In genomic region chr11:62621567-62622470, GRCh38 we compare ENCODE assay signal across 8 cellular contexts. TPM values are rescaled to one million over a fixed set of nuclear protein-coding genes. Genes with fewer than 3 reads are reported as not detected.
DNase-seq lines count a peak whose midpoint lies in the region; ATAC-seq and TF ChIP-seq lines count a peak whose summit lies in the region.

TSS of gene B3GAT3 (minus strand) at chr11:62621986. CDS start at chr11:62621947, 39 bp downstream.

- no peaks in the 10 kb centered on the region for H3K27me3 Mint-ChIP-seq in chondrocyte (ENCODE audit: low read depth)

- H3K27me3 ChIP-seq in kidney epithelial cell (ENCODE audit: control insufficient read depth, insufficient read depth, low read length), result no peaks in the 10 kb centered on the region

- peak within 1 kb of the TSS; percentile 96 for H3K27ac Mint-ChIP-seq in chondrocyte (ENCODE audit: unreplicated experiment)

- TF ChIP-seq CTCF in chondrocyte (IDR thresholded peaks at IDR 0.05), result peak; percentile 30
- TF ChIP-seq CTCF in kidney epithelial cell (IDR thresholded peaks at IDR 0.05; ENCODE audit: insufficient read depth, low read length, poor library complexity, severe bottlenecking), result no peak

- H3K4me1 Mint-ChIP-seq in chondrocyte (ENCODE audit: low read depth), result peaks cover 20% of the 10 kb centered on the region

- DNase-seq in AML-193 (lab: John Stamatoyannopoulos, UW), result peak; percentile 94
- peak; percentile 96 for DNase-seq in NCI-H510A treated with DMSO at 0.1 percent for 48 hours (lab: John Stamatoyannopoulos, UW)
- peak; percentile 89 to 96 for DNase-seq in activated CD4-positive, alpha-beta T cell treated with anti-CD3 and anti-CD28 coated beads for 24 hours (ENCODE audit: low read depth in 2 of 2)
- peak; percentile 99 for DNase-seq in chondrocyte (ENCODE audit: low spot score)
- peak; percentile 93 for DNase-seq in kidney epithelial cell (ENCODE audit: low read depth)
- peak; percentile 93 to 95 for DNase-seq in stimulated activated CD4-positive, alpha-beta T cell treated with anti-CD3 and anti-CD28 coated beads, Interleukin-15, amount 100 ng/mL, for 48 hours (ENCODE audit: low read depth in 2 of 2)

- no peaks in the 10 kb centered on the region for H3K9me3 Mint-ChIP-seq in chondrocyte (ENCODE audit: low read depth)

- peaks cover 3% of the 10 kb centered on the region for H3K36me3 ChIP-seq in kidney epithelial cell (ENCODE audit: control insufficient read depth, insufficient read depth, low read length)

- H3K36me3 Mint-ChIP-seq in chondrocyte (ENCODE audit: low read depth), result peaks cover 20% of the 10 kb centered on the region

- peak within 1 kb of the TSS; percentile 89 for H3K4me3 Mint-ChIP-seq in chondrocyte (ENCODE audit: unreplicated experiment)

- ATAC-seq in HG03439 (IDR thresholded peaks at IDR 0.05; ENCODE audit: unreplicated experiment), result peak; percentile 95

- peak within 1 kb of the TSS; percentile 57 for H3K4me3 ChIP-seq in kidney epithelial cell (ENCODE audit: low read depth, low read length)

- peak; percentile 81 for TF ChIP-seq POLR2A in GM19193 (IDR thresholded peaks at IDR 0.05; ENCODE audit: extremely low read depth, insufficient read depth, insufficient read length)

RNA-seq across cellular contexts. Expression of gene B3GAT3, which starts in this region (rescaled TPM):
- total RNA-seq in chondrocyte (35.3 to 40.1 TPM (median 37.7 TPM) in 3 replicates), kidney epithelial cell (68.7 and 80.8 TPM in 2 replicates)

Comparison
In these comparisons a context has a peak if more than half of its experiments do, and no peak if none do; other contexts are left out.
1. Peak in every context shown above with its lines: DNase-seq, ATAC-seq and H3K4me3 ChIP-seq.